In genomic region chr10:63431962-63432797, GRCh38 we compare ENCODE assay signal across 12 cellular contexts. TPM values are rescaled to one million over a fixed set of nuclear protein-coding genes. Genes with fewer than 3 reads are reported as not detected.
DNase-seq lines count a peak whose midpoint lies in the region; ATAC-seq and TF ChIP-seq lines count a peak whose summit lies in the region.
"Had no signal": no experiment of that assay in that cellular context is flagged by ENCODE, and none has a peak within 500 bp of the region (broad histone marks: within the 10 kb centered on the region; RNA-seq: fewer than 3 reads in every experiment).

No MANE protein-coding gene starts in this region.

- no peaks in the 10 kb centered on the region for H3K36me3 ChIP-seq in Loucy (ENCODE audit: insufficient read depth, low read length)
- H3K36me3 ChIP-seq: sigmoid colon had no signal

- ATAC-seq in esophagus mucosa (peak; percentile 88), GM19023 (IDR thresholded peaks at IDR 0.05; ENCODE audit: unreplicated experiment) (no peak), HG03280 (IDR thresholded peaks at IDR 0.05; ENCODE audit: unreplicated experiment) (no peak), GM18505 (IDR thresholded peaks at IDR 0.05; ENCODE audit: unreplicated experiment) (no peak)

- H3K4me3 ChIP-seq in Loucy (ENCODE audit: low read length, poor library complexity, severe bottlenecking), result no peak overlapping the region
- H3K4me3 ChIP-seq: sigmoid colon had no signal

- no peaks in the 10 kb centered on the region for H3K27me3 ChIP-seq in Loucy (ENCODE audit: insufficient read depth, low read length, poor library complexity, severe bottlenecking)
- H3K27me3 ChIP-seq: sigmoid colon had no signal

- peak overlapping the region; percentile 1 for H3K4me2 ChIP-seq in Loucy (ENCODE audit: low read depth, low read length, poor library complexity, severe bottlenecking)

- no peak overlapping the region for H3K9ac ChIP-seq in Loucy (ENCODE audit: low read depth, low read length, poor library complexity, severe bottlenecking)

- peaks cover 18% of the 10 kb centered on the region for H3K4me1 ChIP-seq in Loucy (ENCODE audit: insufficient read depth, low read length, poor library complexity, severe bottlenecking)

- peaks cover 98% of the 10 kb centered on the region for H3K79me2 ChIP-seq in Loucy (ENCODE audit: insufficient read depth, low read length)

- peak; percentile 6 for DNase-seq in stimulated activated CD4-positive, alpha-beta T cell treated with anti-CD3 and anti-CD28 coated beads, Interleukin-1b, Interleukin-23, amount 100 ng/mL, for 48 hours
- DNase-seq in stimulated activated CD4-positive, alpha-beta T cell treated with anti-CD3 and anti-CD28 coated beads, Interleukin-2, amount 100 ng/mL, for 24 hours, result no peak
- no peak for DNase-seq in GF-D8 (lab: John Stamatoyannopoulos, UW)
- DNase-seq: activated CD8-positive, alpha-beta memory T cell treated with anti-CD3 and anti-CD28 coated beads, Interleukin-2, amount 50 U/mL, for 48 hours; NCI-H1694 treated with DMSO at 0.1 percent for 48 hours; sigmoid colon; stimulated activated naive CD4-positive, alpha-beta T cell treated with Interleukin-2 at 50 U/mL for 16 hours had no signal

- H3F3A ChIP-seq in Loucy (ENCODE audit: low read depth), result no peaks in the 10 kb centered on the region

- H3K9me3 ChIP-seq in Loucy (ENCODE audit: insufficient read depth, low read depth, low read length), result no peaks in the 10 kb centered on the region
- H3K9me3 ChIP-seq: sigmoid colon had no signal

- no peak overlapping the region for H2AFZ ChIP-seq in Loucy (ENCODE audit: low read length)

- no peak for TF ChIP-seq CTCF in Loucy (conservative IDR thresholded peaks at IDR 0.05; ENCODE audit: low read length)

- no peaks in the 10 kb centered on the region for H3K9me2 ChIP-seq in Loucy (replicated peaks; ENCODE audit: low read depth, low read length)

- TF ChIP-seq POLR2A in GM18505 (IDR thresholded peaks at IDR 0.05; ENCODE audit: borderline replicate concordance, extremely low read depth, insufficient read depth, insufficient read length), result no peak

- H4K20me1 ChIP-seq in Loucy (ENCODE audit: insufficient read depth, low read length, poor library complexity, severe bottlenecking), result peaks cover 43% of the 10 kb centered on the region

RNA-seq across cellular contexts. Expression of gene JMJD1C, which starts 33.6 kb away (rescaled TPM):
- total RNA-seq in esophagus mucosa, result 42.1 TPM
